Comparison of ENCODE assay signal across 14 cellular contexts in the genomic region with DNA sequence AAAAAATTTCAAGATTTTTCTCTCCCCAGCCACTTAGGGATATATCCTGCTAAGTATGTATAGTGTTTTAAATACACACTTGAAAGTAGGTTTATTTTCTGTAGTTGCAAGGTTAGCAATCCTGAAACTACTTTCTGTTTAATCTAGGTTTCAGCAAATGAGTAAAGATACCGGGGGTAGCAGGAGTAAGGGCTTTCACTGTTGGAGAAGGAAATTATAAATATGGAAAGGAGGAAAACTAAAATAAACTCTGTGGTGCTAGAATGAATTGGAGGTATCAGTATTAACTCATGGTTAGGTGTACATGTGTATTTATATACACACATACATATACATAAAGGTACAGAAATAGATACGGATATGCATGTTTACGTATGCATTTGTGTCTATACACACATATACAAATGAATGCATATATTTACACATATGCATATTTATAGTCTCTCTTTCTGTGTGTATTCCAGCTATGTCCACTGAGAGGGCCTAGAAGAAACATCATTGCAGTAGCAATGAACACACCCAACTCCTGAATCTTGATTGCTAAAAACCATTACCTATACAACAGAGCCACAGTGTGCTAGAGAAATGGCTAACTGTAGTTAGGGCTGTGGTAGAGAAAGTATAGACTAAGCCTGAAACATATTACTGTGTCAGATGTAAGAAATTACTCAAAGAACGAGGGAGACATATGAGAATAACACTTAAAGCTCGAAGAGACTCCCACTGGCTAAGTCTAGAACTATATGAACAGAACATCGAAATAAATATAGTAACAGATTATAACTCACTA.
DNase-seq lines count a peak whose midpoint lies in the region; ATAC-seq, FAIRE-seq and TF ChIP-seq lines count a peak whose summit lies in the region.
"Had no signal": no experiment of that assay in that cellular context is flagged by ENCODE, and none has a peak within 500 bp of the region (broad histone marks: within the 10 kb centered on the region; RNA-seq: fewer than 3 reads in every experiment).

No MANE protein-coding gene starts in this region.

- peaks cover 35% of the 10 kb centered on the region for H3K9me3 Mint-ChIP-seq in WTC11

- H3K9ac ChIP-seq in OCI-LY3 (ENCODE audit: low read length): no peak overlapping the region

- no peak overlapping the region for H3K4me3 Mint-ChIP-seq in WTC11
- H3K4me3 Mint-ChIP-seq: CD4-positive, CD25-positive, alpha-beta regulatory T cell; nephron had no signal

- H3K79me2 ChIP-seq in OCI-LY3 (ENCODE audit: low read length): no peaks in the 10 kb centered on the region

- peaks cover 72% of the 10 kb centered on the region for H3K36me3 Mint-ChIP-seq in WTC11

- H3K4me1 ChIP-seq in OCI-LY3 (ENCODE audit: low read length): peaks cover 15% of the 10 kb centered on the region
- H3K4me1 ChIP-seq: colonic mucosa, HAP-1 had no signal

- no peaks in the 10 kb centered on the region for H3K27me3 Mint-ChIP-seq in WTC11 (ENCODE audit: low read depth)
- H3K27me3 Mint-ChIP-seq: CD4-positive, CD25-positive, alpha-beta regulatory T cell had no signal

- H3K4me1 Mint-ChIP-seq in WTC11: no peaks in the 10 kb centered on the region
- H3K4me1 Mint-ChIP-seq: nephron had no signal

- no peak overlapping the region for H3K27ac ChIP-seq in OCI-LY3 (ENCODE audit: low read length)
- H3K27ac ChIP-seq: colonic mucosa had no signal

- no peaks in the 10 kb centered on the region for H3K27me3 ChIP-seq in OCI-LY3 (ENCODE audit: low read depth, low read length)
- H3K27me3 ChIP-seq: colonic mucosa had no signal

- POLR2A ChIA-PET in WTC11 (lab: Charles Lee): no interaction called here

- H3K27ac Mint-ChIP-seq in WTC11: no peak overlapping the region
- H3K27ac Mint-ChIP-seq: nephron had no signal

- H2AFZ ChIP-seq in OCI-LY3 (ENCODE audit: low read depth, low read length): no peak overlapping the region

- peak; percentile 55 for FAIRE-seq in GM18507 (lab: Jason Lieb, UNC)

- H3K4me2 ChIP-seq in OCI-LY3 (ENCODE audit: low read length): peak overlapping the region; percentile 36

- peaks cover 27% of the 10 kb centered on the region for H3K36me3 ChIP-seq in OCI-LY3 (replicated peaks; ENCODE audit: low read depth, low read length)
- H3K36me3 ChIP-seq: colonic mucosa had no signal

- no peaks in the 10 kb centered on the region for H3K9me3 ChIP-seq in OCI-LY3 (ENCODE audit: insufficient read depth, low read length)
- H3K9me3 ChIP-seq: colonic mucosa had no signal

- H4K20me1 ChIP-seq in OCI-LY3 (ENCODE audit: insufficient read depth, low read length): peaks cover 3% of the 10 kb centered on the region; the same call in 1 of the 2 replicates

- ATAC-seq in HG02973 (IDR thresholded peaks at IDR 0.05; ENCODE audit: unreplicated experiment): peak; percentile 71
- ATAC-seq in WTC11: no peak
- ATAC-seq in HG03108 (IDR thresholded peaks at IDR 0.05; ENCODE audit: unreplicated experiment): no peak

- TF ChIP-seq CTCF in GM20000 (IDR thresholded peaks at IDR 0.05; ENCODE audit: extremely low read depth, missing control alignments): no peak
- TF ChIP-seq CTCF in OCI-LY3 (IDR thresholded peaks at IDR 0.05; ENCODE audit: low read depth, low read length): no peak
- no peak for TF ChIP-seq CTCF in WTC11 (IDR thresholded peaks at IDR 0.05)

- no peak for DNase-seq in GM18507 (ENCODE audit: extremely low spot score, insufficient read length, low read depth)
- DNase-seq in GM20000 (ENCODE audit: low spot score): peak; percentile 32
- no peak for DNase-seq in WTC11 (ENCODE audit: low spot score)
- no peak for DNase-seq in cortex of kidney (lab: John Stamatoyannopoulos, UW)
- DNase-seq: amygdala; CD4-positive, CD25-positive, alpha-beta regulatory T cell; colonic mucosa; hypothalamus; NCI-H2081 had no signal

- no peak overlapping the region for H3K4me3 ChIP-seq in OCI-LY3 (ENCODE audit: low read length)
- H3K4me3 ChIP-seq: colonic mucosa, HAP-1 had no signal

- CTCF ChIA-PET in WTC11 (lab: Charles Lee): no interaction called here

TF ChIP-seq in WTC11, 78 proteins besides CTCF, POLR2A, EP300 and RAD21:
- TF ChIP-seq OVOL2 (CRISPR knock-in tag; IDR thresholded peaks at IDR 0.05; ENCODE audit: borderline replicate concordance) (no peak), CREM (CRISPR knock-in tag; IDR thresholded peaks at IDR 0.05) (no peak), MAX (CRISPR knock-in tag; IDR thresholded peaks at IDR 0.05) (no peak)
- TF ChIP-seq, protein P1, sequence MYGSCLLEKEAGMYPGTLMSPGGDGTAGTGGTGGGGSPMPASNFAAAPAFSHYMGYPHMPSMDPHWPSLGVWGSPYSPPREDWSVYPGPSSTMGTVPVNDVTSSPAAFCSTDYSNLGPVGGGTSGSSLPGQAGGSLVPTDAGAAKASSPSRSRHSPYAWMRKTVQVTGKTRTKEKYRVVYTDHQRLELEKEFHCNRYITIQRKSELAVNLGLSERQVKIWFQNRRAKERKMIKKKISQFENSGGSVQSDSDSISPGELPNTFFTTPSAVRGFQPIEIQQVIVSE (CRISPR knock-in tag; IDR thresholded peaks at IDR 0.05; ENCODE audit: borderline replicate concordance): no peak
- TF ChIP-seq, protein P2, sequence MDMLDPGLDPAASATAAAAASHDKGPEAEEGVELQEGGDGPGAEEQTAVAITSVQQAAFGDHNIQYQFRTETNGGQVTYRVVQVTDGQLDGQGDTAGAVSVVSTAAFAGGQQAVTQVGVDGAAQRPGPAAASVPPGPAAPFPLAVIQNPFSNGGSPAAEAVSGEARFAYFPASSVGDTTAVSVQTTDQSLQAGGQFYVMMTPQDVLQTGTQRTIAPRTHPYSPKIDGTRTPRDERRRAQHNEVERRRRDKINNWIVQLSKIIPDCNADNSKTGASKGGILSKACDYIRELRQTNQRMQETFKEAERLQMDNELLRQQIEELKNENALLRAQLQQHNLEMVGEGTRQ (CRISPR knock-in tag; IDR thresholded peaks at IDR 0.05): no peak
